18 cellular contexts compared by ENCODE assay signal in the genomic region with DNA sequence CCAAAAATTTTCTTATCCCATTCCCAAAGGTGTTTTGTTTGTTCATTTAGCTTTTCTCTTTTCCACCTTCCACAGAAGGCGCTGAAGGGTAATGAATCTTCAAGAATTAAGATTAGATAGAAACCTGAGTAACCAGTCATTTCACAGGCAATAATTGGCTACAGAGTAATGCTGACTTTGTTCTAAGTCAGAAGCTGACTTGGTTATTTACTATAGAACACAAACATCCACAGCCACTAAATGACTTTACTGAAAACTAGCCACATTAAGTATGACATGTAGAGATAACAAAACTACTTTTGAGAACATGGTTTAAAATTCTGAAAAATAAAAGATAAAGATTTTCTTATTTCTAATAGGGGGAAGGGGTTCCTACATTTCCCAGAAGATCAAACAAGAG. TPM values are rescaled to one million over a fixed set of nuclear protein-coding genes. Genes with fewer than 3 reads are reported as not detected.
DNase-seq lines count a peak whose midpoint lies in the region; ATAC-seq, FAIRE-seq and TF ChIP-seq lines count a peak whose summit lies in the region.
"Had no signal": no experiment of that assay in that cellular context is flagged by ENCODE, and none has a peak within 500 bp of the region (broad histone marks: within the 10 kb centered on the region; RNA-seq: fewer than 3 reads in every experiment).

No MANE protein-coding gene starts in this region.

- no peak overlapping the region for H3K4me3 ChIP-seq in effector memory CD4-positive, alpha-beta T cell (ENCODE audit: insufficient read depth, low read depth, low read length, poor library complexity, severe bottlenecking)
- no peak overlapping the region for H3K4me3 ChIP-seq in kidney (ENCODE audit: low read length in 2 of 2)

- H3K9me3 ChIP-seq in T-helper 17 cell (ENCODE audit: control insufficient read depth, low read length, poor library complexity, severe bottlenecking) (no peaks in the 10 kb centered on the region), kidney (ENCODE audit: control insufficient read depth in 1 of 2, low read length in 2 of 2) (no peaks in the 10 kb centered on the region)
- no peaks in the 10 kb centered on the region for H3K9me3 ChIP-seq in effector memory CD4-positive, alpha-beta T cell (ENCODE audit: control insufficient read depth, low read length)
- H3K9me3 ChIP-seq: BE2C had no signal

- FAIRE-seq in kidney (lab: Jason Lieb, UNC), result no peak

- no peak for TF ChIP-seq CTCF in kidney (IDR thresholded peaks at IDR 0.05; ENCODE audit: borderline replicate concordance, extremely low read depth, insufficient read depth)

- intact Hi-C loops in kidney (cut with DNase I), result no loop called here

- H3K27ac ChIP-seq in effector memory CD4-positive, alpha-beta T cell (ENCODE audit: insufficient read depth, low read length, poor library complexity, severe bottlenecking), result peak overlapping the region; percentile 28
- no peak overlapping the region for H3K27ac ChIP-seq in kidney (ENCODE audit: low read depth in 2 of 2, low read length in 2 of 2)

- ATAC-seq in stimulated activated naive CD8-positive, alpha-beta T cell treated with anti-CD3 and anti-CD28 coated beads, Interleukin-15, Interleukin-2, amounts not matched to agents 100 U/mL and 50 U/mL, for 24 hours, result no peak
- ATAC-seq in T-helper 17 cell, result no peak
- ATAC-seq: Panc1 had no signal

- H3K27ac Mint-ChIP-seq in stimulated activated naive CD8-positive, alpha-beta T cell treated with anti-CD3 and anti-CD28 coated beads, Interleukin-15, Interleukin-2, amounts not matched to agents 100 ng/mL and 50 ng/mL, for 24 hours, result peak overlapping the region; percentile 26
- peak overlapping the region; percentile 59 for H3K27ac Mint-ChIP-seq in T-helper 17 cell

- no peaks in the 10 kb centered on the region for H3K27me3 Mint-ChIP-seq in stimulated activated naive CD8-positive, alpha-beta T cell treated with anti-CD3 and anti-CD28 coated beads, Interleukin-15, Interleukin-2, amounts not matched to agents 100 ng/mL and 50 ng/mL, for 24 hours
- no peaks in the 10 kb centered on the region for H3K27me3 Mint-ChIP-seq in T-helper 17 cell

- no peaks in the 10 kb centered on the region for H3K4me1 ChIP-seq in effector memory CD4-positive, alpha-beta T cell (ENCODE audit: control insufficient read depth, insufficient read depth, low read length, poor library complexity, severe bottlenecking)
- peaks cover 0 to under 1% of the 10 kb centered on the region in 2 donors for H3K4me1 ChIP-seq in kidney (ENCODE audit: control insufficient read depth in 1 of 2, insufficient read depth in 1 of 2, low read depth in 1 of 2, low read length in 2 of 2)
- H3K4me1 ChIP-seq: BE2C had no signal

- H3K9me3 Mint-ChIP-seq in stimulated activated naive CD8-positive, alpha-beta T cell treated with anti-CD3 and anti-CD28 coated beads, Interleukin-15, Interleukin-2, amounts not matched to agents 100 ng/mL and 50 ng/mL, for 24 hours, result no peaks in the 10 kb centered on the region

- H3K36me3 Mint-ChIP-seq in stimulated activated naive CD8-positive, alpha-beta T cell treated with anti-CD3 and anti-CD28 coated beads, Interleukin-15, Interleukin-2, amounts not matched to agents 100 ng/mL and 50 ng/mL, for 24 hours (ENCODE audit: low read depth), result peaks cover 78% of the 10 kb centered on the region
- H3K36me3 Mint-ChIP-seq in T-helper 17 cell (ENCODE audit: low read depth), result peaks cover 9% of the 10 kb centered on the region

- H3K27me3 ChIP-seq in effector memory CD4-positive, alpha-beta T cell (replicated peaks; ENCODE audit: control insufficient read depth, insufficient read depth, low read length, poor library complexity, severe bottlenecking), result no peaks in the 10 kb centered on the region
- H3K27me3 ChIP-seq: BE2C had no signal

- H3K4me1 Mint-ChIP-seq in stimulated activated naive CD8-positive, alpha-beta T cell treated with anti-CD3 and anti-CD28 coated beads, Interleukin-15, Interleukin-2, amounts not matched to agents 100 ng/mL and 50 ng/mL, for 24 hours (ENCODE audit: low read depth), result peaks cover 62% of the 10 kb centered on the region
- H3K4me1 Mint-ChIP-seq in T-helper 17 cell, result peaks cover 35% of the 10 kb centered on the region

- no peak overlapping the region for H3K4me3 Mint-ChIP-seq in stimulated activated naive CD8-positive, alpha-beta T cell treated with anti-CD3 and anti-CD28 coated beads, Interleukin-15, Interleukin-2, amounts not matched to agents 100 ng/mL and 50 ng/mL, for 24 hours
- H3K4me3 Mint-ChIP-seq in T-helper 17 cell, result no peak overlapping the region

- no peak overlapping the region for H3K9ac ChIP-seq in kidney (ENCODE audit: low read length in 2 of 2)

- peaks cover 28% of the 10 kb centered on the region for H3K36me3 ChIP-seq in effector memory CD4-positive, alpha-beta T cell (ENCODE audit: control insufficient read depth, insufficient read depth, low read length)
- peaks cover 13 to 14% of the 10 kb centered on the region in 2 donors for H3K36me3 ChIP-seq in kidney (ENCODE audit: control insufficient read depth in 1 of 2, insufficient read depth in 2 of 2, low read length in 2 of 2)

- no peak for DNase-seq in stimulated activated naive CD8-positive, alpha-beta T cell treated with anti-CD3 and anti-CD28 coated beads, Interleukin-15, Interleukin-2, amounts not matched to agents 100 U/mL and 50 U/mL, for 24 hours
- DNase-seq in T-helper 17 cell (no peak), COR-L47 (lab: John Stamatoyannopoulos, UW) (no peak), kidney (no peak), NCI-H748 (lab: John Stamatoyannopoulos, UW; ENCODE audit: unreplicated experiment) (no peak)
- DNase-seq in effector memory CD4-positive, alpha-beta T cell, result no peak
- DNase-seq: BE2C, EL, Kasumi-1, NCI-H1417, NCI-H1930, NCI-H2171, NCI-H446 treated with DMSO at 0.1 percent for 48 hours, NCI-H774, SHP77 had no signal

RNA-seq across cellular contexts. Expression of a gene that starts 7.8 kb away (rescaled TPM):
- 100 to 1,000 TPM; 195 to 285 TPM for total RNA-seq in T-helper 17 cell
- 77.2 TPM for total RNA-seq in kidney
- 35.8 TPM for polyA plus RNA-seq in kidney (ENCODE audit: insufficient read depth, low read depth, low replicate concordance)

RNA-seq across cellular contexts. Expression of a gene that starts 16.8 kb away (rescaled TPM):
- 100 to 1,000 TPM in 1 of 2 donors, 10 to 100 TPM in 1; 43.2 to 181 TPM for total RNA-seq in T-helper 17 cell
- not detected for total RNA-seq in kidney
- polyA plus RNA-seq in kidney (ENCODE audit: insufficient read depth, low read depth, low replicate concordance), result not detected
- polyA plus RNA-seq: AG04450 had no signal

RNA-seq across cellular contexts. Expression of a gene that starts 17.5 kb away (rescaled TPM):
- total RNA-seq in T-helper 17 cell, result not detected
- total RNA-seq in kidney, result not detected
- not detected for polyA plus RNA-seq in kidney (ENCODE audit: insufficient read depth, low read depth, low replicate concordance)
- polyA plus RNA-seq: AG04450 had no signal

RNA-seq across cellular contexts. Expression of a gene that starts 51.9 kb away (rescaled TPM):
- total RNA-seq in T-helper 17 cell (not detected), kidney (not detected)
- polyA plus RNA-seq in kidney (ENCODE audit: insufficient read depth, low read depth, low replicate concordance), result not detected
- polyA plus RNA-seq: AG04450 had no signal

Comparison
In these comparisons a context has a peak if more than half of its experiments do, and no peak if none do; other contexts are left out.
1. RNA of a gene that starts 16.8 kb away (total RNA-seq): 43.2 to 181 TPM in T-helper 17 cell; not detected in kidney (single experiment); every median in the first group is over 10 times any median in the second.